Comparison of ENCODE assay signal across 16 cellular contexts in the genomic region with DNA sequence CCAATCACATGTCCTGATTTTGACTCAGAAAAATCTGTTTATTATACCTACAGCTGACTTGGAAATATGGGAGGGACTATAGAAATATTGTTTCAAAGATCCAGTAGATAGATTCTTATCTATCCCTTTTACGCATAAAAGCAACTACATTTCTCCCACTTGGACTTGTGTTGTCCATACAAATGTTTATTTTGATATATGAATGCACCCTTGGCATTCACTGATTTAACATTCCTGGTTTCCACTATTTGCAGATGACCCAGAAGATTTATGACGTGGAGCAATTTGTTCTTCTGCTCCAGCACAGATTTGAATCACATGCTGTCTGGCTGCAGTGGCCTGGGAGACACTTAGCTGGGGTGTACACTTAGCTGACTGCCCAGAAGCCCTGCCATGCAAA.
DNase-seq lines count a peak whose midpoint lies in the region; ATAC-seq, FAIRE-seq and TF ChIP-seq lines count a peak whose summit lies in the region.
"Had no signal": no experiment of that assay in that cellular context is flagged by ENCODE, and none has a peak within 500 bp of the region (broad histone marks: within the 10 kb centered on the region; RNA-seq: fewer than 3 reads in every experiment).

No MANE protein-coding gene starts in this region.

- no peak overlapping the region for H3K4me3 Mint-ChIP-seq in Caco-2 (ENCODE audit: unreplicated experiment)
- H3K4me3 Mint-ChIP-seq in naive thymus-derived CD8-positive, alpha-beta T cell, result no peak overlapping the region
- H3K4me3 Mint-ChIP-seq: T-helper 2 cell treated with Interferon-gamma antibody and Interleukin-4, amounts not matched to agents 5 μg/mL and 100 μg/mL, for 36 hours had no signal

- CTCF ChIA-PET in Panc1 (lab: Charles Lee) (interaction anchor here (0.6 kb wide), 1 partner anchor 855 kb away, joined by 3 read pairs; no protein-coding TSS in a partner anchor), Caco-2 (lab: Charles Lee) (no interaction called here)

- peaks cover 5 to 21% of the 10 kb centered on the region in 2 donors for H3K36me3 Mint-ChIP-seq in activated naive CD4-positive, alpha-beta T cell treated with anti-CD3 and anti-CD28 coated beads, Interleukin-2, amount 50 U/mL, for 72 hours
- no peaks in the 10 kb centered on the region for H3K36me3 Mint-ChIP-seq in Caco-2 (ENCODE audit: insufficient read depth, unreplicated experiment)
- no peaks in the 10 kb centered on the region for H3K36me3 Mint-ChIP-seq in naive thymus-derived CD8-positive, alpha-beta T cell

- no peak for DNase-seq in activated naive CD4-positive, alpha-beta T cell treated with anti-CD3 and anti-CD28 coated beads, Interleukin-2, amount 50 U/mL, for 72 hours (ENCODE audit: low spot score in 2 of 2)
- no peak for DNase-seq in activated naive CD4-positive, alpha-beta T cell treated with anti-CD3 and anti-CD28 coated beads, Interleukin-2, amount 50 U/mL, for 16 hours
- DNase-seq in Panc1 (ENCODE audit: low read depth, low spot score) (no peak), fibroblast of peridontal ligament (ENCODE audit: extremely low read depth) (peak; percentile 79), Caco-2 (no peak), GM12891 (ENCODE audit: insufficient read length, low spot score) (no peak)
- no peak for DNase-seq in naive thymus-derived CD8-positive, alpha-beta T cell
- DNase-seq: activated effector memory CD4-positive, alpha-beta T cell treated with Interleukin-2 at 50 U/mL for 16 hours; central memory CD4-positive, alpha-beta T cell; DND-41; ovary; stimulated activated CD8-positive, alpha-beta memory T cell treated with anti-CD3 and anti-CD28 coated beads, Interleukin-4, amount 100 ng/mL, for 48 hours had no signal

- H3K36me3 ChIP-seq in Panc1 (ENCODE audit: control insufficient read depth, insufficient read depth, low read length) (no peaks in the 10 kb centered on the region), subcutaneous abdominal adipose tissue (ENCODE audit: control insufficient read depth in 5 of 5, insufficient read depth in 5 of 5, low read length in 5 of 5) (no peaks in the 10 kb centered on the region), Caco-2 (ENCODE audit: control insufficient read depth, insufficient read depth, low read length) (no peaks in the 10 kb centered on the region)
- H3K36me3 ChIP-seq: ovary had no signal

- intact Hi-C loops in Panc1 (cut with micrococcal nuclease; ENCODE audit: unreplicated experiment), result no loop called here
- intact Hi-C loops in Caco-2 (cut with micrococcal nuclease; ENCODE audit: unreplicated experiment), result no loop called here

- H3K4me1 Mint-ChIP-seq in Caco-2 (ENCODE audit: low read depth, unreplicated experiment), result peaks cover 12% of the 10 kb centered on the region
- H3K4me1 Mint-ChIP-seq in naive thymus-derived CD8-positive, alpha-beta T cell, result peaks cover 3 to 12% (median 8%) of the 10 kb centered on the region in 4 donors

- H3K27ac ChIP-seq in Panc1 (ENCODE audit: low read length), result peak overlapping the region; percentile 75; the same call in 1 of the 2 replicates
- peak overlapping the region; percentile 43 for H3K27ac ChIP-seq in subcutaneous abdominal adipose tissue (ENCODE audit: low read depth, low read length)
- H3K27ac ChIP-seq: ovary, PC-9 had no signal

- H3K9ac ChIP-seq in subcutaneous abdominal adipose tissue (ENCODE audit: low read length in 5 of 5), result no peak overlapping the region

- POLR2A ChIA-PET in Panc1 (lab: Charles Lee) (no interaction called here), Caco-2 (lab: Charles Lee) (no interaction called here)
- POLR2A ChIA-PET in naive thymus-derived CD8-positive, alpha-beta T cell (lab: Charles Lee), result no interaction called here

- FAIRE-seq in GM12891 (lab: Jason Lieb, UNC), result no peak
- FAIRE-seq: H1 had no signal

- H3K4me3 ChIP-seq in Panc1 (ENCODE audit: low read depth in 2 of 2, low read length in 2 of 2) (no peak overlapping the region), subcutaneous abdominal adipose tissue (ENCODE audit: low read depth in 1 of 5, low read length in 5 of 5) (peak overlapping the region in 1 of 5 donors; percentile 20), Caco-2 (ENCODE audit: low read depth, low read length) (no peak overlapping the region)
- H3K4me3 ChIP-seq: ovary, PC-9 had no signal

- peak overlapping the region; percentile 39 to 78 for H3K27ac Mint-ChIP-seq in activated naive CD4-positive, alpha-beta T cell treated with anti-CD3 and anti-CD28 coated beads, Interleukin-2, amount 50 U/mL, for 72 hours
- no peak overlapping the region for H3K27ac Mint-ChIP-seq in Caco-2 (ENCODE audit: unreplicated experiment)
- H3K27ac Mint-ChIP-seq in naive thymus-derived CD8-positive, alpha-beta T cell, result peak overlapping the region in 2 of 10 donors; percentile 14 to 79
- H3K27ac Mint-ChIP-seq: T-helper 2 cell treated with Interferon-gamma antibody and Interleukin-4, amounts not matched to agents 5 μg/mL and 100 μg/mL, for 36 hours had no signal

- no peaks in the 10 kb centered on the region for H3K27me3 Mint-ChIP-seq in Caco-2 (ENCODE audit: insufficient read depth, unreplicated experiment)
- no peaks in the 10 kb centered on the region for H3K27me3 Mint-ChIP-seq in naive thymus-derived CD8-positive, alpha-beta T cell

- TF ChIP-seq CTCF in Panc1 (IDR thresholded peaks at IDR 0.05) (no peak), Caco-2 (IDR thresholded peaks at IDR 0.05; ENCODE audit: insufficient read depth in 1 of 2, low read depth in 1 of 2, low read length in 1 of 2, severe bottlenecking in 1 of 2, unreplicated experiment in 1 of 2) (no peak)

- no peak for TF ChIP-seq POLR2A in GM12891 (IDR thresholded peaks at IDR 0.05; ENCODE audit: low read depth, low read length)

- no peaks in the 10 kb centered on the region for H3K27me3 ChIP-seq in Panc1 (ENCODE audit: control insufficient read depth, insufficient read depth, low read length)
- H3K27me3 ChIP-seq in subcutaneous abdominal adipose tissue (ENCODE audit: control insufficient read depth in 5 of 5, insufficient read depth in 4 of 5, low read length in 5 of 5), result no peaks in the 10 kb centered on the region
- H3K27me3 ChIP-seq in Caco-2 (replicated peaks; ENCODE audit: control insufficient read depth, insufficient read depth, low read length), result no peaks in the 10 kb centered on the region
- H3K27me3 ChIP-seq: ovary had no signal

- H3K4me1 ChIP-seq in Panc1 (ENCODE audit: control insufficient read depth, insufficient read depth, low read length) (peaks cover 14% of the 10 kb centered on the region), subcutaneous abdominal adipose tissue (ENCODE audit: control insufficient read depth in 5 of 5, insufficient read depth in 5 of 5, low read length in 5 of 5) (peaks cover 0 to 26% (median 23%) of the 10 kb centered on the region in 5 donors), Caco-2 (no peaks in the 10 kb centered on the region)

- H3K9me3 ChIP-seq in Panc1 (ENCODE audit: control insufficient read depth, insufficient read depth, low read depth, low read length), result no peaks in the 10 kb centered on the region
- H3K9me3 ChIP-seq in subcutaneous abdominal adipose tissue (ENCODE audit: control insufficient read depth in 5 of 5, low read length in 5 of 5), result no peaks in the 10 kb centered on the region
- H3K9me3 ChIP-seq in Caco-2, result no peaks in the 10 kb centered on the region
- H3K9me3 ChIP-seq: ovary had no signal

- no peak for ATAC-seq in activated naive CD4-positive, alpha-beta T cell treated with anti-CD3 and anti-CD28 coated beads, Interleukin-2, amount 50 U/mL, for 72 hours
- ATAC-seq in Panc1, result 0 out of 2 replicates have a peak, but pooled peaks have one; percentile 56
- no peak for ATAC-seq in naive thymus-derived CD8-positive, alpha-beta T cell

- peaks cover 0 to 10% of the 10 kb centered on the region in 2 donors for H3K9me3 Mint-ChIP-seq in activated naive CD4-positive, alpha-beta T cell treated with anti-CD3 and anti-CD28 coated beads, Interleukin-2, amount 50 U/mL, for 72 hours
- no peaks in the 10 kb centered on the region for H3K9me3 Mint-ChIP-seq in Caco-2 (ENCODE audit: unreplicated experiment)
- H3K9me3 Mint-ChIP-seq in naive thymus-derived CD8-positive, alpha-beta T cell, result no peaks in the 10 kb centered on the region
- H3K9me3 Mint-ChIP-seq: T-helper 2 cell treated with Interferon-gamma antibody and Interleukin-4, amounts not matched to agents 5 μg/mL and 100 μg/mL, for 36 hours had no signal

- BruUV-seq in Panc1 (replicated peaks; lab: Mats Ljungman, UMichigan) (no TSS peak), Caco-2 (replicated peaks; lab: Mats Ljungman, UMichigan) (no TSS peak)

- in situ Hi-C loops in Panc1 (cut with HindIII; ENCODE audit: low pct_unique_long_range_greater_than_20kb, low sequenced_read_pairs), result no loop called here

TF ChIP-seq in GM12891, 5 proteins besides CTCF, POLR2A, EP300 and RAD21:
- no peak for TF ChIP-seq POU2F2 (IDR thresholded peaks at IDR 0.05; ENCODE audit: low read depth, low read length)
- no peak for TF ChIP-seq SPI1 (IDR thresholded peaks at IDR 0.05; ENCODE audit: low read depth, low read length)
- TF ChIP-seq POLR2AphosphoS5 (IDR thresholded peaks at IDR 0.05; ENCODE audit: low read depth, low read length), result no peak
- no peak for TF ChIP-seq TAF1 (IDR thresholded peaks at IDR 0.05; ENCODE audit: low read depth, low read length)
- TF ChIP-seq PAX5 (IDR thresholded peaks at IDR 0.05; ENCODE audit: insufficient read depth, low read length, severe bottlenecking), result no peak
TF ChIP-seq in GM12891: peak in this region for 0.
